Comparison of ENCODE assay signal across 1 cellular context in genomic region chr6:129648819-129649491, GRCh38.
TF ChIP-seq lines count a peak whose summit lies in the region.

No MANE protein-coding gene starts in this region.

TF ChIP-seq in IMR-90, 13 proteins besides CTCF, POLR2A, EP300 and RAD21 (continued from another document):
- TF ChIP-seq, protein P1, sequence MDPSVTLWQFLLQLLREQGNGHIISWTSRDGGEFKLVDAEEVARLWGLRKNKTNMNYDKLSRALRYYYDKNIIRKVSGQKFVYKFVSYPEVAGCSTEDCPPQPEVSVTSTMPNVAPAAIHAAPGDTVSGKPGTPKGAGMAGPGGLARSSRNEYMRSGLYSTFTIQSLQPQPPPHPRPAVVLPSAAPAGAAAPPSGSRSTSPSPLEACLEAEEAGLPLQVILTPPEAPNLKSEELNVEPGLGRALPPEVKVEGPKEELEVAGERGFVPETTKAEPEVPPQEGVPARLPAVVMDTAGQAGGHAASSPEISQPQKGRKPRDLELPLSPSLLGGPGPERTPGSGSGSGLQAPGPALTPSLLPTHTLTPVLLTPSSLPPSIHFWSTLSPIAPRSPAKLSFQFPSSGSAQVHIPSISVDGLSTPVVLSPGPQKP (IDR thresholded peaks at IDR 0.05; ENCODE audit: borderline replicate concordance, low read depth, low read length): no peak
- TF ChIP-seq BHLHE40 (IDR thresholded peaks at IDR 0.05; ENCODE audit: low read depth, low read length): no peak
